ENCODE assay signal across 14 cellular contexts in the genomic region with DNA sequence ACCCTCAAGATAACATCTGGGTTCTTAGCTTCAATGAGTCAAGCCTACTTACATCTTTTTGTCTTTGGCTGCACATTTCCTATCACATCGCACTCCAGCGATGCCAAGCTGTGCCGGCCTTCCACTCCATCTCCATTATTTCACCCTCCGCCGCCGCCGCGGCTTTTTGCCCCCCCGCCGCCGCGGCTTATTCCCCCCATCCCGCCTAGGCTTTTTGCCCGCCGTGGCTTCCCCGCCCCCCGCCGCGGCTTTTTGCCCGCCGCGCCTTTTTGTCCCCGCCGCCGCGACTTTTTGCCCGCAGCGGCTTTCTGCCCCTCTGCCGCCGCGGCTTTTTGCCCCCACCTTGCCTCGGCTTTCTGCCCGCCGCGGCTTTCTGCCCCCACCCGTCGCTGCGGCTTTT. TPM values are rescaled to one million over a fixed set of nuclear protein-coding genes. Genes with fewer than 3 reads are reported as not detected.
"Had no signal": no experiment of that assay in that cellular context is flagged by ENCODE, and none has a peak within 500 bp of the region (broad histone marks: within the 10 kb centered on the region; RNA-seq: fewer than 3 reads in every experiment).

No MANE protein-coding gene starts in this region.

RNA-seq across cellular contexts. Expression of a gene that starts 50.8 kb away (rescaled TPM):
- total RNA-seq: activated CD8-positive, alpha-beta T cell treated with anti-CD3 and anti-CD28 coated beads for 36 hours; esophagus muscularis mucosa; foreskin keratinocyte; heart right ventricle; left lung; lung microvascular endothelial cell; mucosa of gallbladder; ovary; prostate gland; sciatic nerve; SK-MEL-5; subcutaneous adipose tissue; thoracic aorta; uterus had no signal
